In the genomic region with DNA sequence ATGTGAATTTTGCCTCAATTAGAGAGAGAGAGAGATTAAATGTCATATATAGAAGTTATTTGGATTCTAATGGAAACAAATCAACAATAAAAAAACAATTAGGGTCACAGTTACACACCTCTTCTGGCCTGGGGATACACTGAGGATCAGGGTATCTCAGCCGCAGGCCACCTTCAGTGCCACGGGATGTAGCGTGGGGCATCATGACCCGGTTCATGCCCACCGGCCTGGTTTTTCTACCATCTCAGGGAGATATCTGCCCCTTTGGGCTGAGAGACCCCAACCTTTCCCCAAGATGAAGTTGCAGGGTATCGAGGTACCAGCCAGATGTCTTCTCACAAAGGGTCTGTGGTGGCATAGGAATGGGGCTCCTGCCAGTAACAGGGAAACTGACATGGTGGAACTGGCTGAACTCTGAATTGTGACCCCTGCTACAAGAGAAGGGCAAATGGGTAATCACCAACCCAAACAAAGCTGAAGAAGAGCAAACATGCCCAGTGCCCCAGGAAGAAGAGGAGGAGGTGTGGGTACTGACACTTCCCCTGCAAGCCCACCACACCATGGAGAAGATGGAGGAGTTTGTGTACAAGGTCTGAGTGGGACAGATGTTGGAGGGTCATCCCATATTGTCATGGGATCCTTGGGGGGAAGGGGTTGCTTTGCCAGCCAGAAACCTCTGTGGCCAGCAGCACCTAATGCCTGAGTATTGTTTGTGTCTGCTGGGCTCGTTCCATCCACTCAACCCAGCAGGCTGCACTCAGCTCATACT, we compare ENCODE assay signal across 27 cellular contexts. TPM values are rescaled to one million over a fixed set of nuclear protein-coding genes. Genes with fewer than 3 reads are reported as not detected.
"Had no signal": no experiment of that assay in that cellular context is flagged by ENCODE, and none has a peak within 500 bp of the region (broad histone marks: within the 10 kb centered on the region; RNA-seq: fewer than 3 reads in every experiment).

No MANE protein-coding gene starts in this region.

- ATAC-seq: left cardiac atrium; left lung; natural killer cell; stimulated activated naive B cell treated with anti-CD40 and anti-IgM and Interleukin-4, amounts not matched to agents 10 μg/mL and 1 μg/mL and 100 μg/mL, for 72 hours; stimulated activated naive CD8-positive, alpha-beta T cell treated with anti-CD3 and anti-CD28 coated beads, Interleukin-15, Interleukin-2, amounts not matched to agents 100 U/mL and 50 U/mL, for 24 hours had no signal

- H3K36me3 ChIP-seq: heart right ventricle, left lung, neural progenitor cell, ovary, right atrium auricular region, stomach, thyroid gland, transverse colon, upper lobe of left lung, vagina had no signal

- H3K4me1 ChIP-seq: heart right ventricle, left lung, neural progenitor cell, right atrium auricular region, testis, thyroid gland, transverse colon, upper lobe of left lung, vagina had no signal

- DNase-seq: heart right ventricle; kidney glomerular epithelial cell; left cardiac atrium; left lung; naive B cell; natural killer cell; nephron progenitor cell; ovary; stimulated activated CD4-positive, alpha-beta T cell treated with anti-CD3 and anti-CD28 coated beads, Interleukin-12 subunit alpha, Interleukin-12 subunit beta, amount 100 ng/mL, for 4 hours; stimulated activated CD4-positive, alpha-beta T cell treated with anti-CD3 and anti-CD28 coated beads, Interleukin-15, amount 100 ng/mL, for 24 hours; stimulated activated CD4-positive, alpha-beta T cell treated with anti-CD3 and anti-CD28 coated beads, Interleukin-2, amount 100 ng/mL, for 24 hours; stimulated activated CD4-positive, alpha-beta T cell treated with anti-CD3 and anti-CD28 coated beads, Interleukin-4, amount 100 ng/mL, for 1 hour; stimulated activated naive B cell treated with anti-CD40 and anti-IgM and Interleukin-4, amounts not matched to agents 10 μg/mL and 1 μg/mL and 100 μg/mL, for 72 hours; stimulated activated naive CD8-positive, alpha-beta T cell treated with anti-CD3 and anti-CD28 coated beads, Interleukin-15, Interleukin-2, amounts not matched to agents 100 U/mL and 50 U/mL, for 24 hours; stomach; testis; thyroid gland; transverse colon had no signal

- H3K4me3 ChIP-seq: heart right ventricle, hepatocyte, left lung, neural progenitor cell, ovary, right atrium auricular region, stomach, testis, thyroid gland, transverse colon, upper lobe of left lung, vagina had no signal

- H2AFZ ChIP-seq: hepatocyte, neural progenitor cell had no signal

- H3K27me3 ChIP-seq: hepatocyte, left lung, neural progenitor cell, ovary, right atrium auricular region, testis, thyroid gland, transverse colon, upper lobe of left lung, vagina had no signal

- H3K79me2 ChIP-seq: hepatocyte had no signal

- H3K4me2 ChIP-seq: hepatocyte, neural progenitor cell had no signal

- H3K9me3 ChIP-seq: left lung, ovary, right atrium auricular region, stomach, testis, thyroid gland, transverse colon, upper lobe of left lung, vagina had no signal

- H3K9ac ChIP-seq: neural progenitor cell had no signal

- H3K27ac ChIP-seq: heart right ventricle, hepatocyte, left lung, neural progenitor cell, ovary, right atrium auricular region, stomach, testis, thyroid gland, transverse colon, upper lobe of left lung, vagina had no signal

RNA-seq across cellular contexts. Expression of gene SERPINA3, which starts 19.5 kb away (rescaled TPM):
- total RNA-seq: lung microvascular endothelial cell, mononuclear cell, natural killer cell, skeletal muscle tissue had no signal

RNA-seq across cellular contexts. Expression of gene SERPINA5, which starts 50.5 kb away (rescaled TPM):
- total RNA-seq: mononuclear cell, natural killer cell had no signal
- polyA plus RNA-seq: keratinocyte had no signal
